ENCODE assay signal across 25 cellular contexts in the genomic region with DNA sequence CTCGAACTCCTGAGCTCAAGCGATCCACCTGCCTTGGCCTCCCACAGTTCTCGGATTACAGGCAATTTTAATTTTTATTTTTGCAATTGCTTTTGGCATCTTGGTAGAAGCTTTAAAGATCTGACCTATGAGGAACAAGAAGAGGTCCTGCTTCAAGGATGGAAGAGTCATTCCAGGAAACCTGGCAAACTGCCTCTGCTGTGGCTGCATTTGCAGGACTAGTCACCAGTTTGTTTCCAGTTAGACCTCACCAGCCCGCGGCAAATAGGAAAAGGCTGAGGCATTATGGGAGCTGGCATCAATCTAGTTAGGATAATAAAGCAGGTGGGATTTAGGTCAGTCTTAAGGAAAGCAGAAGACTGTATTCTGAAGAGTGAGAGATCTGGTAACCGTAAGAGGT. TPM values are rescaled to one million over a fixed set of nuclear protein-coding genes. Genes with fewer than 3 reads are reported as not detected.
DNase-seq lines count a peak whose midpoint lies in the region; ATAC-seq and TF ChIP-seq lines count a peak whose summit lies in the region.
"Had no signal": no experiment of that assay in that cellular context is flagged by ENCODE, and none has a peak within 500 bp of the region (broad histone marks: within the 10 kb centered on the region; RNA-seq: fewer than 3 reads in every experiment).

No MANE protein-coding gene starts in this region.

- H3K27ac Mint-ChIP-seq in endothelial cell (ENCODE audit: unreplicated experiment) (no peak overlapping the region), CD14-positive monocyte (peak overlapping the region in 1 of 7 donors; percentile 28)
- H3K27ac Mint-ChIP-seq: activated CD8-positive, alpha-beta memory T cell treated with anti-CD3 and anti-CD28 coated beads, Interleukin-2, amount 10 ng/mL, durations not matched to agents 7 days and 5 days; activated T-helper 17 cell treated with anti-CD3 and anti-CD28 coated beads, Interleukin-2, amount 50 U/mL, for 72 hours; memory B cell; naive thymus-derived CD4-positive, alpha-beta T cell had no signal

- no peaks in the 10 kb centered on the region for H3K36me3 Mint-ChIP-seq in endothelial cell (ENCODE audit: low read depth, unreplicated experiment)
- H3K36me3 Mint-ChIP-seq in CD14-positive monocyte: no peaks in the 10 kb centered on the region
- H3K36me3 Mint-ChIP-seq: activated CD8-positive, alpha-beta memory T cell treated with anti-CD3 and anti-CD28 coated beads, Interleukin-2, amount 10 ng/mL, durations not matched to agents 7 days and 5 days; memory B cell; naive thymus-derived CD4-positive, alpha-beta T cell had no signal

- ATAC-seq in HG02623 (IDR thresholded peaks at IDR 0.05; ENCODE audit: unreplicated experiment): no peak
- ATAC-seq: activated CD8-positive, alpha-beta memory T cell treated with anti-CD3 and anti-CD28 coated beads, Interleukin-2, amount 10 ng/mL, durations not matched to agents 7 days and 5 days; activated T-helper 17 cell treated with anti-CD3 and anti-CD28 coated beads, Interleukin-2, amount 50 U/mL, for 72 hours; K562; naive thymus-derived CD4-positive, alpha-beta T cell; right lobe of liver; Right ventricle myocardium inferior had no signal

- TF ChIP-seq CTCF in fibroblast of the aortic adventitia (IDR thresholded peaks at IDR 0.05; ENCODE audit: insufficient read depth, low read length) (no peak), WERI-Rb-1 (IDR thresholded peaks at IDR 0.05; ENCODE audit: low read depth, low read length) (no peak), endothelial cell (IDR thresholded peaks at IDR 0.05; ENCODE audit: unreplicated experiment) (no peak), CD14-positive monocyte (IDR thresholded peaks at IDR 0.05) (no peak)

- H3K4me1 Mint-ChIP-seq in endothelial cell (ENCODE audit: unreplicated experiment) (peaks cover 15% of the 10 kb centered on the region), CD14-positive monocyte (peaks cover 32% of the 10 kb centered on the region)
- H3K4me1 Mint-ChIP-seq: activated T-helper 17 cell treated with anti-CD3 and anti-CD28 coated beads, Interleukin-2, amount 50 U/mL, for 72 hours had no signal

- H3K36me3 ChIP-seq in WERI-Rb-1: no peaks in the 10 kb centered on the region
- H3K36me3 ChIP-seq: ovary, right lobe of liver, thoracic aorta had no signal

- H3K4me3 Mint-ChIP-seq in endothelial cell (ENCODE audit: unreplicated experiment): no peak overlapping the region
- H3K4me3 Mint-ChIP-seq in CD14-positive monocyte: no peak overlapping the region
- H3K4me3 Mint-ChIP-seq: activated CD8-positive, alpha-beta memory T cell treated with anti-CD3 and anti-CD28 coated beads, Interleukin-2, amount 10 ng/mL, durations not matched to agents 7 days and 5 days; activated T-helper 17 cell treated with anti-CD3 and anti-CD28 coated beads, Interleukin-2, amount 50 U/mL, for 72 hours; memory B cell; naive thymus-derived CD4-positive, alpha-beta T cell had no signal

- intact Hi-C loops in CD14-positive monocyte (cut with micrococcal nuclease): loop anchor here in 1 of 2 donors (10.0 kb wide), 1 partner anchor 1138 kb away; no protein-coding TSS in a partner anchor

- H3K27me3 Mint-ChIP-seq in endothelial cell (ENCODE audit: unreplicated experiment) (peaks cover 3% of the 10 kb centered on the region), CD14-positive monocyte (ENCODE audit: low read depth in 3 of 3) (peaks cover 1 to 53% (median 5%) of the 10 kb centered on the region in 3 donors)
- H3K27me3 Mint-ChIP-seq: activated T-helper 17 cell treated with anti-CD3 and anti-CD28 coated beads, Interleukin-2, amount 50 U/mL, for 72 hours; memory B cell; naive thymus-derived CD4-positive, alpha-beta T cell had no signal

- no peaks in the 10 kb centered on the region for H3K9me3 ChIP-seq in WERI-Rb-1 (ENCODE audit: severe bottlenecking)
- H3K9me3 ChIP-seq: ovary, right lobe of liver, thoracic aorta had no signal

- peaks cover 8% of the 10 kb centered on the region for H3K27me3 ChIP-seq in WERI-Rb-1 (ENCODE audit: insufficient read depth, low read depth, severe bottlenecking)
- H3K27me3 ChIP-seq: ovary, right lobe of liver had no signal

- no peak overlapping the region for H3K27ac ChIP-seq in WERI-Rb-1
- H3K27ac ChIP-seq: right lobe of liver, thoracic aorta had no signal

- DNase-seq in AG08396 (ENCODE audit: low spot score): peak; percentile 35
- peak; percentile 45 for DNase-seq in EH (ENCODE audit: low read depth)
- peak; percentile 25 for DNase-seq in T1000 (lab: John Stamatoyannopoulos, UW)
- DNase-seq in fibroblast of the aortic adventitia (ENCODE audit: low read depth): peak; percentile 38
- no peak for DNase-seq in WERI-Rb-1
- no peak for DNase-seq in endothelial cell (ENCODE audit: low spot score)
- no peak for DNase-seq in CD14-positive monocyte (ENCODE audit: low spot score)
- DNase-seq: activated CD4-positive, alpha-beta T cell treated with anti-CD3 and anti-CD28 coated beads for 4 hours; activated CD8-positive, alpha-beta memory T cell treated with anti-CD3 and anti-CD28 coated beads, Interleukin-2, amount 10 ng/mL, durations not matched to agents 7 days and 5 days; central memory CD4-positive, alpha-beta T cell; effector CD8-positive, alpha-beta T cell; GF-D8; naive thymus-derived CD4-positive, alpha-beta T cell; NCI-H1048; NCI-H2081 treated with DMSO at 0.1 percent for 48 hours; NCI-H524; right lobe of liver; stimulated activated CD4-positive, alpha-beta T cell treated with anti-CD3 and anti-CD28 coated beads, Interleukin-15, amount 100 ng/mL, for 24 hours had no signal

- H3K4me3 ChIP-seq in fibroblast of the aortic adventitia (ENCODE audit: low read depth, low read length) (no peak overlapping the region), WERI-Rb-1 (ENCODE audit: low read depth, low read length) (no peak overlapping the region)
- H3K4me3 ChIP-seq: K562, ovary, right lobe of liver, thoracic aorta had no signal

- no peaks in the 10 kb centered on the region for H3K9me3 Mint-ChIP-seq in endothelial cell (ENCODE audit: unreplicated experiment)
- peaks cover 0 to 2% (median 0%) of the 10 kb centered on the region in 7 donors for H3K9me3 Mint-ChIP-seq in CD14-positive monocyte
- H3K9me3 Mint-ChIP-seq: activated T-helper 17 cell treated with anti-CD3 and anti-CD28 coated beads, Interleukin-2, amount 50 U/mL, for 72 hours; memory B cell had no signal

RNA-seq across cellular contexts. Expression of a gene that starts 51.9 kb away (rescaled TPM):
- total RNA-seq in fibroblast of the aortic adventitia (ENCODE audit: low replicate concordance) (18.0 and 18.2 TPM in 2 replicates), endothelial cell (ENCODE audit: unreplicated experiment) (32.8 TPM)
- 10 to 100 TPM; 17.1 TPM for polyA plus RNA-seq in CD14-positive monocyte

Comparison
In these comparisons a context has a peak if more than half of its experiments do, and no peak if none do; other contexts are left out.
1. DNase-seq: peak in AG08396 (single experiment), EH (single experiment), T1000 (single experiment) and fibroblast of the aortic adventitia (single experiment); none in WERI-Rb-1 (single experiment), endothelial cell (single experiment) and CD14-positive monocyte (single experiment).